In genomic region chr17:60077226-60077625, GRCh38 we compare ENCODE assay signal across 9 cellular contexts. TPM values are rescaled to one million over a fixed set of nuclear protein-coding genes. Genes with fewer than 3 reads are reported as not detected.
DNase-seq lines count a peak whose midpoint lies in the region; ATAC-seq and TF ChIP-seq lines count a peak whose summit lies in the region.
"Had no signal": no experiment of that assay in that cellular context is flagged by ENCODE, and none has a peak within 500 bp of the region (broad histone marks: within the 10 kb centered on the region; RNA-seq: fewer than 3 reads in every experiment).

No MANE protein-coding gene starts in this region.

- H2AFZ ChIP-seq in OCI-LY3 (ENCODE audit: low read depth, low read length) (no peak overlapping the region), osteoblast (ENCODE audit: low read length) (no peak overlapping the region)

- H3K9me3 ChIP-seq in OCI-LY3 (ENCODE audit: insufficient read depth, low read length) = no peaks in the 10 kb centered on the region
- H3K9me3 ChIP-seq in osteoblast (ENCODE audit: low read depth, low read length) = no peaks in the 10 kb centered on the region

- peak overlapping the region; percentile 92 for H3K4me3 Mint-ChIP-seq in T-helper 2 cell treated with Interferon-gamma antibody and Interleukin-4, amounts not matched to agents 5 μg/mL and 100 μg/mL, for 36 hours
- peak overlapping the region; percentile 96 for H3K4me3 Mint-ChIP-seq in dendritic cell treated with granulocyte-macrophage colony-stimulating factor and Interleukin-4, amounts not matched to agents 40 ng/mL and 50 ng/mL, for 4 days

- no peak for DNase-seq in T-helper 2 cell treated with Interferon-gamma antibody and Interleukin-4, amounts not matched to agents 5 μg/mL and 100 μg/mL, for 36 hours (ENCODE audit: low spot score)
- no peak for DNase-seq in T-helper 2 cell
- no peak for DNase-seq in osteoblast (ENCODE audit: insufficient read length, low spot score, missing footprints)
- no peak for DNase-seq in NCI-H1105 (lab: John Stamatoyannopoulos, UW)
- DNase-seq in lower leg skin (ENCODE audit: low spot score in 2 of 2) = no peak
- DNase-seq: activated CD8-positive, alpha-beta memory T cell treated with anti-CD3 and anti-CD28 coated beads, Interleukin-2, amount 50 U/mL, for 48 hours had no signal

- TF ChIP-seq CTCF in OCI-LY3 (IDR thresholded peaks at IDR 0.05; ENCODE audit: low read depth, low read length) (no peak), osteoblast (IDR thresholded peaks at IDR 0.05; ENCODE audit: extremely low read depth, low read depth, low read length) (no peak), lower leg skin (IDR thresholded peaks at IDR 0.05) (no peak)

- H3K27ac Mint-ChIP-seq in T-helper 2 cell treated with Interferon-gamma antibody and Interleukin-4, amounts not matched to agents 5 μg/mL and 100 μg/mL, for 36 hours = peak overlapping the region; percentile 95
- H3K27ac Mint-ChIP-seq in dendritic cell treated with granulocyte-macrophage colony-stimulating factor and Interleukin-4, amounts not matched to agents 40 ng/mL and 50 ng/mL, for 4 days = peak overlapping the region; percentile 89

- no peak for TF ChIP-seq POLR2A in lower leg skin (IDR thresholded peaks at IDR 0.05)

- H3K27me3 ChIP-seq in OCI-LY3 (ENCODE audit: low read depth, low read length) = no peaks in the 10 kb centered on the region
- H3K27me3 ChIP-seq in osteoblast (ENCODE audit: insufficient read depth, low read length) = no peaks in the 10 kb centered on the region

- H3K4me2 ChIP-seq in OCI-LY3 (ENCODE audit: low read length) (peak overlapping the region; percentile 87), osteoblast (ENCODE audit: insufficient read depth, low read length) (peak overlapping the region; percentile 97)

- H3K36me3 Mint-ChIP-seq in T-helper 2 cell treated with Interferon-gamma antibody and Interleukin-4, amounts not matched to agents 5 μg/mL and 100 μg/mL, for 36 hours (ENCODE audit: low read depth) = peaks cover 11% of the 10 kb centered on the region
- H3K36me3 Mint-ChIP-seq in dendritic cell treated with granulocyte-macrophage colony-stimulating factor and Interleukin-4, amounts not matched to agents 40 ng/mL and 50 ng/mL, for 4 days (ENCODE audit: low read depth) = peaks cover 52% of the 10 kb centered on the region

- H3K9me3 Mint-ChIP-seq in T-helper 2 cell treated with Interferon-gamma antibody and Interleukin-4, amounts not matched to agents 5 μg/mL and 100 μg/mL, for 36 hours = no peaks in the 10 kb centered on the region
- H3K9me3 Mint-ChIP-seq in dendritic cell treated with granulocyte-macrophage colony-stimulating factor and Interleukin-4, amounts not matched to agents 40 ng/mL and 50 ng/mL, for 4 days = no peaks in the 10 kb centered on the region

- no peak overlapping the region for H3K9ac ChIP-seq in OCI-LY3 (ENCODE audit: low read length)

- H3K27me3 Mint-ChIP-seq in T-helper 2 cell treated with Interferon-gamma antibody and Interleukin-4, amounts not matched to agents 5 μg/mL and 100 μg/mL, for 36 hours (ENCODE audit: low read depth) = no peaks in the 10 kb centered on the region
- no peaks in the 10 kb centered on the region for H3K27me3 Mint-ChIP-seq in dendritic cell treated with granulocyte-macrophage colony-stimulating factor and Interleukin-4, amounts not matched to agents 40 ng/mL and 50 ng/mL, for 4 days

- ATAC-seq in GM18520 (IDR thresholded peaks at IDR 0.05; ENCODE audit: unreplicated experiment) = no peak

- no peaks in the 10 kb centered on the region for H4K20me1 ChIP-seq in OCI-LY3 (ENCODE audit: insufficient read depth, low read length)
- H4K20me1 ChIP-seq in osteoblast (ENCODE audit: insufficient read depth, low read length) = no peaks in the 10 kb centered on the region

- H3K4me1 ChIP-seq in OCI-LY3 (ENCODE audit: low read length) (peaks cover 26% of the 10 kb centered on the region), osteoblast (ENCODE audit: insufficient read depth, low read length) (peaks cover 43% of the 10 kb centered on the region)

- intact Hi-C loops in dendritic cell treated with granulocyte-macrophage colony-stimulating factor and Interleukin-4, amounts not matched to agents 40 ng/mL and 50 ng/mL, for 4 days (cut with micrococcal nuclease) = no loop called here
- intact Hi-C loops in lower leg skin (cut with DNase I; ENCODE audit: low total_unique reads) = no loop called here

- H3K79me2 ChIP-seq in OCI-LY3 (ENCODE audit: low read length) (peaks cover 9% of the 10 kb centered on the region), osteoblast (ENCODE audit: insufficient read depth, low read length) (peaks cover 49% of the 10 kb centered on the region)

- WGBS in lower leg skin, 2 donors = 67 to 74% methylated on average over 1 of the region's 1 CpG

- H3K36me3 ChIP-seq in OCI-LY3 (replicated peaks; ENCODE audit: low read depth, low read length) (peaks cover 31% of the 10 kb centered on the region), osteoblast (ENCODE audit: insufficient read depth, low read length) (peaks cover 41% of the 10 kb centered on the region)

- peaks cover 33% of the 10 kb centered on the region for H3K4me1 Mint-ChIP-seq in T-helper 2 cell treated with Interferon-gamma antibody and Interleukin-4, amounts not matched to agents 5 μg/mL and 100 μg/mL, for 36 hours (ENCODE audit: low read depth)
- H3K4me1 Mint-ChIP-seq in dendritic cell treated with granulocyte-macrophage colony-stimulating factor and Interleukin-4, amounts not matched to agents 40 ng/mL and 50 ng/mL, for 4 days (ENCODE audit: low read depth) = peaks cover 52% of the 10 kb centered on the region

- no peak overlapping the region for H3K27ac ChIP-seq in OCI-LY3 (ENCODE audit: low read length)
- H3K27ac ChIP-seq in osteoblast (ENCODE audit: low read depth, low read length) = no peak overlapping the region

- peak overlapping the region; percentile 90; the same call in 1 of the 2 replicates for H3K4me3 ChIP-seq in OCI-LY3 (ENCODE audit: low read length)
- H3K4me3 ChIP-seq in osteoblast (ENCODE audit: insufficient read depth, low read length) = peak overlapping the region; percentile 84
- H3K4me3 ChIP-seq in lower leg skin (ENCODE audit: low read depth, poor library complexity, severe bottlenecking) = no peak overlapping the region

RNA-seq across cellular contexts. Expression of gene HEATR6, which starts 1.5 kb away (rescaled TPM):
- total RNA-seq in osteoblast (20.9 and 23.2 TPM in 2 replicates), lower leg skin (10 to 100 TPM; 13.5 to 18.5 (median 16.2) TPM)
